8 cellular contexts compared by ENCODE assay signal in genomic region chr2:85707304-85707703, GRCh38. TPM values are rescaled to one million over a fixed set of nuclear protein-coding genes. Genes with fewer than 3 reads are reported as not detected.
DNase-seq lines count a peak whose midpoint lies in the region; ATAC-seq and TF ChIP-seq lines count a peak whose summit lies in the region.

No MANE protein-coding gene starts in this region.

- peak; percentile 79 for TF ChIP-seq CTCF in WERI-Rb-1 (IDR thresholded peaks at IDR 0.05; ENCODE audit: low read depth, low read length)

- H3K27ac Mint-ChIP-seq in memory B cell: peak overlapping the region; percentile 66
- peak overlapping the region; percentile 90 for H3K27ac Mint-ChIP-seq in stimulated activated effector memory CD8-positive, alpha-beta T cell treated with anti-CD3 and anti-CD28 coated beads, Interleukin-12 subunit alpha, Interleukin-12 subunit beta, amount 100 ng/mL, for 72 hours

- H3K4me3 Mint-ChIP-seq in memory B cell: no peak overlapping the region
- peak overlapping the region; percentile 47 for H3K4me3 Mint-ChIP-seq in stimulated activated effector memory CD8-positive, alpha-beta T cell treated with anti-CD3 and anti-CD28 coated beads, Interleukin-12 subunit alpha, Interleukin-12 subunit beta, amount 100 ng/mL, for 72 hours

- H3K27me3 Mint-ChIP-seq in memory B cell: peaks cover 9% of the 10 kb centered on the region

- no peak overlapping the region for H3K4me3 ChIP-seq in WERI-Rb-1 (ENCODE audit: low read depth, low read length)

- no peaks in the 10 kb centered on the region for H3K36me3 Mint-ChIP-seq in memory B cell
- H3K36me3 Mint-ChIP-seq in stimulated activated effector memory CD8-positive, alpha-beta T cell treated with anti-CD3 and anti-CD28 coated beads, Interleukin-12 subunit alpha, Interleukin-12 subunit beta, amount 100 ng/mL, for 72 hours: peaks cover 5% of the 10 kb centered on the region

- peak; percentile 61 for DNase-seq in NK-92 treated with Interleukin-12 subunit alpha and Interleukin-12 subunit beta, amount 100 ng/mL, for 24 hours (lab: John Stamatoyannopoulos, UW)
- DNase-seq in NK-92 (lab: John Stamatoyannopoulos, UW; ENCODE audit: unreplicated experiment) (no peak), NCI-H2227 treated with DMSO at 0.1 percent for 48 hours (lab: John Stamatoyannopoulos, UW) (peak; percentile 70), WERI-Rb-1 (peak; percentile 62), dermis microvascular lymphatic vessel endothelial cell (ENCODE audit: low read depth in 2 of 2) (peak; percentile 45 to 81), memory B cell (ENCODE audit: low spot score in 2 of 2) (peak; percentile 65 to 81)
- DNase-seq in stimulated activated effector memory CD8-positive, alpha-beta T cell treated with anti-CD3 and anti-CD28 coated beads, Interleukin-12 subunit alpha, Interleukin-12 subunit beta, amount 100 ng/mL, for 72 hours (ENCODE audit: low spot score in 2 of 2): peak; percentile 67 to 84

- no peak overlapping the region for H3K27ac ChIP-seq in WERI-Rb-1

- peaks cover 34% of the 10 kb centered on the region for H3K4me1 Mint-ChIP-seq in memory B cell
- peaks cover 49% of the 10 kb centered on the region for H3K4me1 Mint-ChIP-seq in stimulated activated effector memory CD8-positive, alpha-beta T cell treated with anti-CD3 and anti-CD28 coated beads, Interleukin-12 subunit alpha, Interleukin-12 subunit beta, amount 100 ng/mL, for 72 hours

- H3K9me3 Mint-ChIP-seq in memory B cell: no peaks in the 10 kb centered on the region
- H3K9me3 Mint-ChIP-seq in stimulated activated effector memory CD8-positive, alpha-beta T cell treated with anti-CD3 and anti-CD28 coated beads, Interleukin-12 subunit alpha, Interleukin-12 subunit beta, amount 100 ng/mL, for 72 hours: no peaks in the 10 kb centered on the region

- H3K27me3 ChIP-seq in WERI-Rb-1 (ENCODE audit: insufficient read depth, low read depth, severe bottlenecking): no peaks in the 10 kb centered on the region

- H3K9me3 ChIP-seq in WERI-Rb-1 (ENCODE audit: severe bottlenecking): no peaks in the 10 kb centered on the region

- peak; percentile 65 for ATAC-seq in HG03045 (IDR thresholded peaks at IDR 0.05; ENCODE audit: unreplicated experiment)
- ATAC-seq in memory B cell (ENCODE audit: low read depth): peak; percentile 66
- ATAC-seq in stimulated activated effector memory CD8-positive, alpha-beta T cell treated with anti-CD3 and anti-CD28 coated beads, Interleukin-12 subunit alpha, Interleukin-12 subunit beta, amount 100 ng/mL, for 72 hours: peak; percentile 92

- no peaks in the 10 kb centered on the region for H3K36me3 ChIP-seq in WERI-Rb-1

RNA-seq across cellular contexts. Expression of gene GNLY, which starts 13.1 kb away (rescaled TPM):
- total RNA-seq in dermis microvascular lymphatic vessel endothelial cell: not detected in 2 replicates

RNA-seq across cellular contexts. Expression of gene SFTPB, which starts 39.3 kb away (rescaled TPM):
- not detected in 2 replicates for total RNA-seq in dermis microvascular lymphatic vessel endothelial cell

RNA-seq across cellular contexts. Expression of gene ATOH8, which starts 46.5 kb away (rescaled TPM):
- 13.1 and 21.5 TPM in 2 replicates for total RNA-seq in dermis microvascular lymphatic vessel endothelial cell
